ENCODE assay signal across 21 cellular contexts in genomic region chr10:5843814-5844705, GRCh38. TPM values are rescaled to one million over a fixed set of nuclear protein-coding genes. Genes with fewer than 3 reads are reported as not detected.
DNase-seq lines count a peak whose midpoint lies in the region; ATAC-seq, FAIRE-seq and TF ChIP-seq lines count a peak whose summit lies in the region.
"Had no signal": no experiment of that assay in that cellular context is flagged by ENCODE, and none has a peak within 500 bp of the region (broad histone marks: within the 10 kb centered on the region; RNA-seq: fewer than 3 reads in every experiment).

No MANE protein-coding gene starts in this region.

- H3K36me3 Mint-ChIP-seq in endodermal cell (ENCODE audit: low read depth) = no peaks in the 10 kb centered on the region

- H3K9ac ChIP-seq in HepG2 (ENCODE audit: insufficient read depth, low read depth, low read length) (no peak overlapping the region), KMS-11 (0 out of 2 replicates have a peak overlapping the region, but pooled peaks have one; percentile 13), endodermal cell (ENCODE audit: extremely low read depth, low read length, poor library complexity, severe bottlenecking) (no peak overlapping the region)
- H3K9ac ChIP-seq: SK-N-SH had no signal

- H3K27me3 ChIP-seq in HepG2 (ENCODE audit: control insufficient read depth in 1 of 2, insufficient read depth in 2 of 2, low read length in 2 of 2) (no peaks in the 10 kb centered on the region; a peak in 1 of 5 replicates), right lobe of liver (no peaks in the 10 kb centered on the region), KMS-11 (ENCODE audit: insufficient read depth, low read depth) (no peaks in the 10 kb centered on the region), endodermal cell (ENCODE audit: control insufficient read depth, insufficient read depth, low read length, poor library complexity, severe bottlenecking) (no peaks in the 10 kb centered on the region), right atrium auricular region (no peaks in the 10 kb centered on the region)
- H3K27me3 ChIP-seq: MG63 had no signal

- no TSS peak for BruUV-seq in HepG2 (replicated peaks; lab: Mats Ljungman, UMichigan)

- no peak for DNase-seq in HepG2 (ENCODE audit: low spot score)
- no peak for DNase-seq in right lobe of liver
- DNase-seq in endodermal cell = peak; percentile 16
- DNase-seq in stimulated activated naive CD8-positive, alpha-beta T cell treated with anti-CD3 and anti-CD28 coated beads, Interleukin-15, amount 100 ng/mL, for 72 hours = no peak
- DNase-seq in right atrium auricular region (ENCODE audit: low spot score) = no peak
- DNase-seq in glomerular visceral epithelial cell (ENCODE audit: extremely low spot score) = no peak
- DNase-seq: AML-193; central memory CD4-positive, alpha-beta T cell; DMS79; lower lobe of right lung; MG63; NCI-H2081; NCI-H524 treated with DMSO at 0.1 percent for 48 hours had no signal

- no peak for FAIRE-seq in HepG2 (lab: Jason Lieb, UNC)
- FAIRE-seq: endometrium, frontal cortex, TTC549 had no signal

- intact Hi-C loops in HepG2 (cut with micrococcal nuclease; ENCODE audit: unreplicated experiment) (no loop called here), right lobe of liver (cut with DNase I) (no loop called here)

- TF ChIP-seq CTCF in HepG2 (CRISPR knock-in tag; IDR thresholded peaks at IDR 0.05) (no peak), right lobe of liver (IDR thresholded peaks at IDR 0.05) (no peak), KMS-11 (conservative IDR thresholded peaks at IDR 0.05; ENCODE audit: low read depth, low read length) (no peak), endodermal cell (conservative IDR thresholded peaks at IDR 0.05) (no peak), right atrium auricular region (IDR thresholded peaks at IDR 0.05) (no peak)

- TF ChIP-seq RAD21 in HepG2 (CRISPR knock-in tag; IDR thresholded peaks at IDR 0.05) = no peak

- no peak overlapping the region for H3K4me3 ChIP-seq in HepG2 (replicated peaks in 1 of 3; ENCODE audit: insufficient read depth in 1 of 3, low read depth in 2 of 3, low read length in 3 of 3)
- H3K4me3 ChIP-seq in right lobe of liver = no peak overlapping the region
- no peak overlapping the region for H3K4me3 ChIP-seq in KMS-11 (IDR thresholded peaks at IDR 0.05; ENCODE audit: insufficient read depth, low read depth, low read length)
- no peak overlapping the region for H3K4me3 ChIP-seq in endodermal cell (ENCODE audit: low read length)
- H3K4me3 ChIP-seq in right atrium auricular region = no peak overlapping the region
- H3K4me3 ChIP-seq: lower lobe of right lung, MG63 had no signal

- no peak for ATAC-seq in HepG2
- no peak for ATAC-seq in right lobe of liver
- peak; percentile 62 for ATAC-seq in stimulated activated naive CD8-positive, alpha-beta T cell treated with anti-CD3 and anti-CD28 coated beads, Interleukin-15, amount 100 ng/mL, for 72 hours
- ATAC-seq in GM21786 (IDR thresholded peaks at IDR 0.05; ENCODE audit: unreplicated experiment) = no peak
- ATAC-seq: lower lobe of right lung had no signal

- TF ChIP-seq EP300 in HepG2 (IDR thresholded peaks at IDR 0.05; ENCODE audit: low read depth in 2 of 2, low read length in 2 of 2) (no peak), HepG2 (CRISPR knock-in tag; IDR thresholded peaks at IDR 0.05; ENCODE audit: borderline replicate concordance) (no peak)

- H3K36me3 ChIP-seq in HepG2 (replicated peaks in 1 of 2; ENCODE audit: control insufficient read depth in 1 of 2, insufficient read depth in 2 of 2, low read length in 2 of 2) (no peaks in the 10 kb centered on the region), right lobe of liver (no peaks in the 10 kb centered on the region), KMS-11 (ENCODE audit: insufficient read depth) (no peaks in the 10 kb centered on the region), endodermal cell (ENCODE audit: control insufficient read depth, insufficient read depth, low read length) (no peaks in the 10 kb centered on the region), right atrium auricular region (no peaks in the 10 kb centered on the region)
- H3K36me3 ChIP-seq: lower lobe of right lung, MG63, thoracic aorta had no signal

- TF ChIP-seq POLR2A in HepG2 (IDR thresholded peaks at IDR 0.05; ENCODE audit: insufficient read depth in 1 of 2, low read depth in 2 of 2, low read length in 2 of 2) (no peak), right lobe of liver (IDR thresholded peaks at IDR 0.05) (no peak)

- H3K9me3 ChIP-seq in HepG2 (ENCODE audit: low read length) (no peaks in the 10 kb centered on the region), right lobe of liver (no peaks in the 10 kb centered on the region), endodermal cell (ENCODE audit: control insufficient read depth, low read length) (no peaks in the 10 kb centered on the region), right atrium auricular region (no peaks in the 10 kb centered on the region)
- H3K9me3 ChIP-seq: lower lobe of right lung, MG63, SK-N-SH, thoracic aorta had no signal

- peaks cover 11% of the 10 kb centered on the region for H3K4me1 Mint-ChIP-seq in endodermal cell
- H3K4me1 Mint-ChIP-seq in stimulated activated naive CD8-positive, alpha-beta T cell treated with anti-CD3 and anti-CD28 coated beads, Interleukin-15, amount 100 ng/mL, for 72 hours = peaks cover 42% of the 10 kb centered on the region

- no peak overlapping the region for H3K4me3 Mint-ChIP-seq in endodermal cell
- peak overlapping the region; percentile 46 to 68 for H3K4me3 Mint-ChIP-seq in stimulated activated naive CD8-positive, alpha-beta T cell treated with anti-CD3 and anti-CD28 coated beads, Interleukin-15, amount 100 ng/mL, for 72 hours

- no peaks in the 10 kb centered on the region for H3K79me2 ChIP-seq in HepG2 (ENCODE audit: insufficient read depth, low read length)
- no peaks in the 10 kb centered on the region for H3K79me2 ChIP-seq in KMS-11 (ENCODE audit: insufficient read depth, low read depth)

- peak overlapping the region; percentile 18; the same call in 1 of the 2 replicates for H3K4me2 ChIP-seq in HepG2 (ENCODE audit: low read depth, low read length)
- H3K4me2 ChIP-seq in KMS-11 = no peak overlapping the region
- H3K4me2 ChIP-seq: SK-N-SH had no signal

- H3K4me1 ChIP-seq in HepG2 (ENCODE audit: insufficient read depth, low read length) (peaks cover 51% of the 10 kb centered on the region), right lobe of liver (no peaks in the 10 kb centered on the region), KMS-11 (ENCODE audit: low read depth, poor library complexity, severe bottlenecking) (no peaks in the 10 kb centered on the region), endodermal cell (ENCODE audit: control insufficient read depth, insufficient read depth, low read length) (no peaks in the 10 kb centered on the region), right atrium auricular region (peaks cover 0 to 31% of the 10 kb centered on the region in 2 donors)

- no peaks in the 10 kb centered on the region for H4K20me1 ChIP-seq in HepG2 (ENCODE audit: insufficient read depth, low read length)
- no peaks in the 10 kb centered on the region for H4K20me1 ChIP-seq in KMS-11 (ENCODE audit: insufficient read depth)

- no peak overlapping the region for H3K27ac Mint-ChIP-seq in endodermal cell
- peak overlapping the region; percentile 65 to 89 for H3K27ac Mint-ChIP-seq in stimulated activated naive CD8-positive, alpha-beta T cell treated with anti-CD3 and anti-CD28 coated beads, Interleukin-15, amount 100 ng/mL, for 72 hours
- H3K27ac Mint-ChIP-seq: nephron progenitor cell had no signal

- in situ Hi-C loops in HepG2 (cut with HindIII; ENCODE audit: extremely low pct_ligation_motif_present, low pct_unique_long_range_greater_than_20kb) = no loop called here

- H3K27me3 Mint-ChIP-seq in endodermal cell (ENCODE audit: insufficient read depth) = no peaks in the 10 kb centered on the region
- peaks cover 10% of the 10 kb centered on the region for H3K27me3 Mint-ChIP-seq in stimulated activated naive CD8-positive, alpha-beta T cell treated with anti-CD3 and anti-CD28 coated beads, Interleukin-15, amount 100 ng/mL, for 72 hours

- H3K27ac ChIP-seq in HepG2 (ENCODE audit: extremely low read length, insufficient read depth, low read length) (no peak overlapping the region), right lobe of liver (no peak overlapping the region), KMS-11 (no peak overlapping the region), endodermal cell (ENCODE audit: low read depth, low read length) (no peak overlapping the region), right atrium auricular region (peak overlapping the region in 1 of 2 donors; percentile 18)
- H3K27ac ChIP-seq: lower lobe of right lung, thoracic aorta had no signal

- WGBS in HepG2 (ENCODE audit: low lambda C conversion rate) = 41% methylated on average over 9 of the region's 9 CpGs
- WGBS in right lobe of liver (ENCODE audit: insufficient coverage, low coverage, low lambda C conversion rate, missing lambda C conversion rate) = 72% methylated on average over 9 of the region's 9 CpGs
- 91 to 94% methylated on average over 8 to 9 of the region's 9 CpGs for whole genome bisulfite sequencing in endodermal cell (ENCODE audit: insufficient coverage in 1 of 2, insufficient read length in 1 of 2), 2 experiments

- H2AFZ ChIP-seq in HepG2 (ENCODE audit: low read length) = no peak overlapping the region
- no peak overlapping the region for H2AFZ ChIP-seq in KMS-11 (ENCODE audit: low read depth)

- POLR2A ChIA-PET in HepG2 (lab: Yijun Ruan, JAX) = interaction anchor here (2.4 kb wide), 1 partner anchor 30 kb away, joined by 7 read pairs; the partner anchor contains the start of gene GDI2

- no peaks in the 10 kb centered on the region for H3K9me3 Mint-ChIP-seq in endodermal cell
- H3K9me3 Mint-ChIP-seq in stimulated activated naive CD8-positive, alpha-beta T cell treated with anti-CD3 and anti-CD28 coated beads, Interleukin-15, amount 100 ng/mL, for 72 hours = peaks cover 0 to 6% of the 10 kb centered on the region in 2 donors
- H3K9me3 Mint-ChIP-seq: nephron progenitor cell had no signal

- CTCF ChIA-PET in HepG2 (lab: Yijun Ruan, JAX; ENCODE audit: low intra/inter-chr PET ratio, low total read pairs) = no interaction called here

RNA-seq across cellular contexts. Expression of gene GDI2, which starts 30.8 kb away (rescaled TPM):
- total RNA-seq in HepG2 (2016; rRNA removed; fragmentation: Illumina TruSeq; extraction: Trizol) = 477 and 756 TPM in 2 replicates
- total RNA-seq in HepG2 (2016; cell fraction: cytosol; rRNA removed; fragmentation: Illumina TruSeq; extraction: Trizol; ENCODE audit: low read depth) = 312 and 326 TPM in 2 replicates
- 471 and 770 TPM in 2 replicates for total RNA-seq in HepG2 (2016; cell fraction: insoluble cytoplasmic fraction; rRNA removed; fragmentation: Illumina TruSeq; extraction: Trizol)
- 290 and 338 TPM in 2 replicates for total RNA-seq in HepG2 (2016; cell fraction: membrane; rRNA removed; fragmentation: Illumina TruSeq; extraction: Trizol)
- total RNA-seq in HepG2 (2016; cell fraction: nucleus; rRNA removed; fragmentation: Illumina TruSeq; extraction: Trizol) = 188 and 200 TPM in 2 replicates
- 118 and 153 TPM in 2 replicates for polyA plus RNA-seq in HepG2 (2011; rRNA removed)
- polyA plus RNA-seq in HepG2 (2011; cell fraction: cytosol; rRNA removed) = 141 and 159 TPM in 2 replicates
- polyA plus RNA-seq in HepG2 (2011; cell fraction: nucleus; rRNA removed) = 45.6 and 58.6 TPM in 2 replicates
- polyA plus RNA-seq in HepG2 (2012) = 245 and 302 TPM in 2 replicates
- 68.6 and 71.1 TPM in 2 replicates for polyA plus RNA-seq in HepG2 (2016; cell fraction: cytosol; fragmentation: Illumina TruSeq; extraction: Trizol; ENCODE audit: low read depth)
- polyA plus RNA-seq in HepG2 (2016; cell fraction: insoluble cytoplasmic fraction; fragmentation: Illumina TruSeq; extraction: Trizol; ENCODE audit: low read depth) = 588 and 612 TPM in 2 replicates
- 141 and 156 TPM in 2 replicates for polyA plus RNA-seq in HepG2 (2016; cell fraction: membrane; fragmentation: Illumina TruSeq; extraction: Trizol; ENCODE audit: low read depth)
- polyA plus RNA-seq in HepG2 (2016; cell fraction: nucleus; fragmentation: Illumina TruSeq; extraction: Trizol; ENCODE audit: insufficient read depth, low read depth) = 190 and 195 TPM in 2 replicates
- polyA minus RNA-seq in HepG2 (2011; rRNA and poly(A)+ RNA removed; ENCODE audit: low replicate concordance) = 88.7 and 522 TPM in 2 replicates
- polyA minus RNA-seq in HepG2 (2011; cell fraction: cytosol; rRNA and poly(A)+ RNA removed) = 285 and 334 TPM in 2 replicates
- 112 and 162 TPM in 2 replicates for polyA minus RNA-seq in HepG2 (2011; cell fraction: nucleus; rRNA and poly(A)+ RNA removed)
- total RNA-seq in right lobe of liver = 100 to 1,000 TPM; 116 to 228 (median 128) TPM
- total RNA-seq in endodermal cell = 100 to 1,000 TPM; 299 to 337 TPM
- 320 TPM for polyA plus RNA-seq in endodermal cell (2013, experiment 1 of 2)
- polyA plus RNA-seq in endodermal cell (2013, experiment 2 of 2) = 310 TPM
- total RNA-seq in right atrium auricular region = 100 to 1,000 TPM; 117 to 124 TPM

RNA-seq across cellular contexts. Expression of gene ANKRD16, which starts 45.6 kb away (rescaled TPM):
- total RNA-seq in HepG2 (2016; rRNA removed; fragmentation: Illumina TruSeq; extraction: Trizol) = 5.4 and 8.0 TPM in 2 replicates
- total RNA-seq in HepG2 (2016; cell fraction: cytosol; rRNA removed; fragmentation: Illumina TruSeq; extraction: Trizol; ENCODE audit: low read depth) = 1.9 and 2.7 TPM in 2 replicates
- 6.3 and 7.1 TPM in 2 replicates for total RNA-seq in HepG2 (2016; cell fraction: insoluble cytoplasmic fraction; rRNA removed; fragmentation: Illumina TruSeq; extraction: Trizol)
- 3.9 and 4.7 TPM in 2 replicates for total RNA-seq in HepG2 (2016; cell fraction: membrane; rRNA removed; fragmentation: Illumina TruSeq; extraction: Trizol)
- total RNA-seq in HepG2 (2016; cell fraction: nucleus; rRNA removed; fragmentation: Illumina TruSeq; extraction: Trizol) = 7.7 and 9.0 TPM in 2 replicates
- polyA plus RNA-seq in HepG2 (2011; rRNA removed) = 11.2 and 11.4 TPM in 2 replicates
- 6.7 and 8.3 TPM in 2 replicates for polyA plus RNA-seq in HepG2 (2011; cell fraction: cytosol; rRNA removed)
- polyA plus RNA-seq in HepG2 (2011; cell fraction: nucleus; rRNA removed) = 16.0 and 18.1 TPM in 2 replicates
- polyA plus RNA-seq in HepG2 (2012) = 4.1 and 4.2 TPM in 2 replicates
- 2.1 and 2.4 TPM in 2 replicates for polyA plus RNA-seq in HepG2 (2016; cell fraction: cytosol; fragmentation: Illumina TruSeq; extraction: Trizol; ENCODE audit: low read depth)
- polyA plus RNA-seq in HepG2 (2016; cell fraction: insoluble cytoplasmic fraction; fragmentation: Illumina TruSeq; extraction: Trizol; ENCODE audit: low read depth) = 6.3 and 7.9 TPM in 2 replicates
- 3.7 and 4.2 TPM in 2 replicates for polyA plus RNA-seq in HepG2 (2016; cell fraction: membrane; fragmentation: Illumina TruSeq; extraction: Trizol; ENCODE audit: low read depth)
- polyA plus RNA-seq in HepG2 (2016; cell fraction: nucleus; fragmentation: Illumina TruSeq; extraction: Trizol; ENCODE audit: insufficient read depth, low read depth) = 11.7 and 12.7 TPM in 2 replicates
- 33.4 and 63.2 TPM in 2 replicates for polyA minus RNA-seq in HepG2 (2011; rRNA and poly(A)+ RNA removed; ENCODE audit: low replicate concordance)
- 4.2 and 6.3 TPM in 2 replicates for polyA minus RNA-seq in HepG2 (2011; cell fraction: cytosol; rRNA and poly(A)+ RNA removed)
- polyA minus RNA-seq in HepG2 (2011; cell fraction: nucleus; rRNA and poly(A)+ RNA removed) = 25.5 and 26.4 TPM in 2 replicates
- 1 to 10 TPM; 1.8 to 6.1 (median 4.1) TPM for total RNA-seq in right lobe of liver
- total RNA-seq in endodermal cell = 10 to 100 TPM; 12.5 to 13.0 TPM
- 9.0 TPM for polyA plus RNA-seq in endodermal cell (2013, experiment 1 of 2)
- polyA plus RNA-seq in endodermal cell (2013, experiment 2 of 2) = 9.4 TPM
- total RNA-seq in right atrium auricular region = 1 to 10 TPM; 1.9 to 3.5 TPM

RNA-seq across cellular contexts. Expression of gene FBH1, which starts 46.0 kb away (rescaled TPM):
- total RNA-seq in HepG2 (2016; rRNA removed; fragmentation: Illumina TruSeq; extraction: Trizol) = 53.3 and 60.3 TPM in 2 replicates
- total RNA-seq in HepG2 (2016; cell fraction: cytosol; rRNA removed; fragmentation: Illumina TruSeq; extraction: Trizol; ENCODE audit: low read depth) = 46.8 and 53.6 TPM in 2 replicates
- total RNA-seq in HepG2 (2016; cell fraction: insoluble cytoplasmic fraction; rRNA removed; fragmentation: Illumina TruSeq; extraction: Trizol) = 47.5 and 61.3 TPM in 2 replicates
- total RNA-seq in HepG2 (2016; cell fraction: membrane; rRNA removed; fragmentation: Illumina TruSeq; extraction: Trizol) = 86.2 and 93.4 TPM in 2 replicates
- total RNA-seq in HepG2 (2016; cell fraction: nucleus; rRNA removed; fragmentation: Illumina TruSeq; extraction: Trizol) = 56.0 and 63.9 TPM in 2 replicates
- 48.8 and 51.3 TPM in 2 replicates for polyA plus RNA-seq in HepG2 (2011; rRNA removed)
- 37.9 and 38.9 TPM in 2 replicates for polyA plus RNA-seq in HepG2 (2011; cell fraction: cytosol; rRNA removed)
- polyA plus RNA-seq in HepG2 (2011; cell fraction: nucleus; rRNA removed) = 102 and 103 TPM in 2 replicates
- polyA plus RNA-seq in HepG2 (2012) = 25.8 and 31.0 TPM in 2 replicates
- 25.2 and 27.2 TPM in 2 replicates for polyA plus RNA-seq in HepG2 (2016; cell fraction: cytosol; fragmentation: Illumina TruSeq; extraction: Trizol; ENCODE audit: low read depth)
- polyA plus RNA-seq in HepG2 (2016; cell fraction: insoluble cytoplasmic fraction; fragmentation: Illumina TruSeq; extraction: Trizol; ENCODE audit: low read depth) = 42.1 and 54.3 TPM in 2 replicates
- polyA plus RNA-seq in HepG2 (2016; cell fraction: membrane; fragmentation: Illumina TruSeq; extraction: Trizol; ENCODE audit: low read depth) = 51.3 and 57.7 TPM in 2 replicates
- 100 and 105 TPM in 2 replicates for polyA plus RNA-seq in HepG2 (2016; cell fraction: nucleus; fragmentation: Illumina TruSeq; extraction: Trizol; ENCODE audit: insufficient read depth, low read depth)
- 111 and 138 TPM in 2 replicates for polyA minus RNA-seq in HepG2 (2011; rRNA and poly(A)+ RNA removed; ENCODE audit: low replicate concordance)
- 31.6 and 35.3 TPM in 2 replicates for polyA minus RNA-seq in HepG2 (2011; cell fraction: cytosol; rRNA and poly(A)+ RNA removed)
- polyA minus RNA-seq in HepG2 (2011; cell fraction: nucleus; rRNA and poly(A)+ RNA removed) = 71.1 and 80.8 TPM in 2 replicates
- 10 to 100 TPM; 30.8 to 38.6 (median 35.8) TPM for total RNA-seq in right lobe of liver
- total RNA-seq in endodermal cell = 10 to 100 TPM; 61.1 to 71.6 TPM
- polyA plus RNA-seq in endodermal cell (2013, experiment 1 of 2) = 43.3 TPM
- 42.8 TPM for polyA plus RNA-seq in endodermal cell (2013, experiment 2 of 2)
- total RNA-seq in right atrium auricular region = 10 to 100 TPM; 68.7 to 93.4 TPM
